Comparison of ENCODE assay signal across 26 cellular contexts in genomic region chr1:17735791-17736190, GRCh38. TPM values are rescaled to one million over a fixed set of nuclear protein-coding genes. Genes with fewer than 3 reads are reported as not detected.
"Had no signal": no experiment of that assay in that cellular context is flagged by ENCODE, and none has a peak within 500 bp of the region (broad histone marks: within the 10 kb centered on the region; RNA-seq: fewer than 3 reads in every experiment).

No MANE protein-coding gene starts in this region.

- H3K9me3 Mint-ChIP-seq: endodermal cell; memory B cell; mesothelial cell of epicardium; natural killer cell treated with Interleukin-12 subunit alpha and Interleukin-12 subunit beta and Interleukin-15 and Interleukin-18, amount 100 ng/mL, for 72 hours had no signal

- H3K4me3 Mint-ChIP-seq: endodermal cell; memory B cell; mesothelial cell of epicardium; natural killer cell treated with Interleukin-12 subunit alpha and Interleukin-12 subunit beta and Interleukin-15 and Interleukin-18, amount 100 ng/mL, for 72 hours had no signal

- DNase-seq: effector CD4-positive, alpha-beta T cell; endodermal cell; erythroblast; heart right ventricle; hypothalamus; islet precursor cell; left lung; lower lobe of right lung; small intestine; stimulated activated CD4-positive, alpha-beta T cell treated with anti-CD3 and anti-CD28 coated beads, Interleukin-12 subunit alpha, Interleukin-12 subunit beta, amount 100 ng/mL, for 4 hours; stimulated activated naive CD4-positive, alpha-beta T cell; stomach; substantia nigra; transverse colon had no signal

- H3K27ac Mint-ChIP-seq: endodermal cell; memory B cell; mesothelial cell of epicardium; natural killer cell treated with Interleukin-12 subunit alpha and Interleukin-12 subunit beta and Interleukin-15 and Interleukin-18, amount 100 ng/mL, for 72 hours had no signal

- H3K4me1 Mint-ChIP-seq: endodermal cell, memory B cell, mesothelial cell of epicardium had no signal

- H3K36me3 Mint-ChIP-seq: memory B cell; mesothelial cell of epicardium; natural killer cell treated with Interleukin-12 subunit alpha and Interleukin-12 subunit beta and Interleukin-15 and Interleukin-18, amount 100 ng/mL, for 72 hours had no signal

RNA-seq across cellular contexts. Expression of gene ACTL8, which starts 19.3 kb away (rescaled TPM):
- total RNA-seq: chondrocyte; dermis microvascular lymphatic vessel endothelial cell; endodermal cell; endothelial cell of umbilical vein; glomerular endothelial cell; heart right ventricle; left lung; lower lobe of right lung; mesothelial cell of epicardium; natural killer cell treated with Interleukin-12 subunit alpha and Interleukin-12 subunit beta and Interleukin-15 and Interleukin-18, amount 100 ng/mL, for 72 hours; osteoblast; pulmonary artery endothelial cell; right atrium auricular region; stomach; thoracic aorta; transverse colon; ureter had no signal
